Comparison of ENCODE assay signal across 9 cellular contexts in the genomic region with DNA sequence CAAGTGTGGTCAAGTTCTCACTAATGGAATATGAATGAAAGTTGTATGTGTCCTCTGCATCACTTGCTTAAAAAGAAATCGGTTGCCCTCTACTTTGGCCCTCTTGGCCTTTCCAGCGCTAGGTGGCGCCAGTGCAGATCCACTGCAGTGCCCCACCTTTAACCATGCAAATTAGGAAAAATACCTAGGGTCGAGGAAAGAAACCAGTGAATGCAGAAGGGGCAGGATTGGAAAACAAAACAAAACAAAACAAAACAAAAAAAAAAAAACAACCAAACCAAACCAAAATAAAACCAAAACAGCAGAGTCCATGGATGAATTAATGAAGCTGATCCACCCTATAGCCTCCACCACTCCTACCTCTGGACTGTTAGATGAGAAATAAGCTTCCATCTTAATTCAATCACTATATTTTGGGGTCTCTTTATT. TPM values are rescaled to one million over a fixed set of nuclear protein-coding genes. Genes with fewer than 3 reads are reported as not detected.
A peak's percentile ranks its signal among the peaks of the same experiment; 100 is the strongest.
DNase-seq lines count a peak whose midpoint lies in the region; ATAC-seq and TF ChIP-seq lines count a peak whose summit lies in the region.
"Had no signal": no experiment of that assay in that cellular context is flagged by ENCODE, and none has a peak within 500 bp of the region (broad histone marks: within the 10 kb centered on the region; RNA-seq: fewer than 3 reads in every experiment).

No MANE protein-coding gene starts in this region.

- no peaks in the 10 kb centered on the region for H3K9me3 ChIP-seq in CD8-positive, alpha-beta memory T cell (ENCODE audit: low read length)
- no peaks in the 10 kb centered on the region for H3K9me3 ChIP-seq in aorta (ENCODE audit: control insufficient read depth, low read length)

- peaks cover 25 to 35% (median 27%) of the 10 kb centered on the region in 3 donors for H3K4me1 Mint-ChIP-seq in CD8-positive, alpha-beta memory T cell
- peaks cover 12% of the 10 kb centered on the region for H3K4me1 Mint-ChIP-seq in glutamatergic neuron (ENCODE audit: low read depth, unreplicated experiment)
- H3K4me1 Mint-ChIP-seq in progenitor cell of endocrine pancreas (ENCODE audit: low read depth), result peaks cover 4% of the 10 kb centered on the region

- 0% methylated on average over 4 of the region's 4 CpGs for WGBS in aorta, 2 donors

- POLR2A ChIA-PET in CD8-positive, alpha-beta memory T cell (lab: Charles Lee), result interaction anchor here (0.6 to 2.3 kb wide), 7 partner anchors 27 to 239 kb away, joined by 3 to 11 read pairs (median 4); a partner anchor contains a TSS
- POLR2A ChIA-PET in RWPE1 (lab: Yijun Ruan, JAX; ENCODE audit: low non-redundant PET), result no interaction called here

- ATAC-seq in aorta (ENCODE audit: low FRiP score), result no peak

- H3K27me3 Mint-ChIP-seq in CD8-positive, alpha-beta memory T cell, result peaks cover 0 to 13% of the 10 kb centered on the region in 2 donors
- H3K27me3 Mint-ChIP-seq in glutamatergic neuron (ENCODE audit: unreplicated experiment) (peaks cover 20% of the 10 kb centered on the region), progenitor cell of endocrine pancreas (no peaks in the 10 kb centered on the region)
- H3K27me3 Mint-ChIP-seq: IgD-negative memory B cell had no signal

- intact Hi-C loops in aorta (cut with DNase I), result loop anchor here (5.0 to 10.0 kb wide), 3 partner anchors 197 to 669 kb away; a partner anchor contains a TSS

- peaks cover 50% of the 10 kb centered on the region for H3K4me1 ChIP-seq in CD8-positive, alpha-beta memory T cell (ENCODE audit: insufficient read depth, low read length)
- H3K4me1 ChIP-seq in aorta (ENCODE audit: control insufficient read depth in 1 of 2, insufficient read depth in 2 of 2, low read length in 2 of 2), result no peaks in the 10 kb centered on the region

- no peak overlapping the region for H3K27ac ChIP-seq in CD8-positive, alpha-beta memory T cell (ENCODE audit: low read depth, low read length)
- H3K27ac ChIP-seq in RWPE1 (no peak overlapping the region), aorta (ENCODE audit: low read depth in 1 of 2, low read length in 2 of 2) (peak overlapping the region in 1 of 2 donors; percentile 11)

- H3K9me3 Mint-ChIP-seq in CD8-positive, alpha-beta memory T cell, result peaks cover 0 to 4% (median 3%) of the 10 kb centered on the region in 5 donors
- H3K9me3 Mint-ChIP-seq in glutamatergic neuron (ENCODE audit: unreplicated experiment) (peaks cover 25% of the 10 kb centered on the region), progenitor cell of endocrine pancreas (ENCODE audit: low read depth) (no peaks in the 10 kb centered on the region)

- H3K27ac Mint-ChIP-seq in CD8-positive, alpha-beta memory T cell, result no peak overlapping the region
- H3K27ac Mint-ChIP-seq in glutamatergic neuron (ENCODE audit: unreplicated experiment) (no peak overlapping the region), progenitor cell of endocrine pancreas (no peak overlapping the region)
- H3K27ac Mint-ChIP-seq: IgD-negative memory B cell had no signal

- TF ChIP-seq CTCF in RWPE1 (conservative IDR thresholded peaks at IDR 0.05; ENCODE audit: low read depth) (peak; percentile 93), glutamatergic neuron (IDR thresholded peaks at IDR 0.05; ENCODE audit: partially characterized antibody, unreplicated experiment) (peak; percentile 82), progenitor cell of endocrine pancreas (IDR thresholded peaks at IDR 0.05; ENCODE audit: unreplicated experiment) (peak; percentile 90)

- peaks cover 0 to 19% (median 0%) of the 10 kb centered on the region in 3 donors for H3K36me3 Mint-ChIP-seq in CD8-positive, alpha-beta memory T cell
- H3K36me3 Mint-ChIP-seq in glutamatergic neuron (ENCODE audit: unreplicated experiment) (no peaks in the 10 kb centered on the region), progenitor cell of endocrine pancreas (ENCODE audit: insufficient read depth) (no peaks in the 10 kb centered on the region)
- H3K36me3 Mint-ChIP-seq: IgD-negative memory B cell had no signal

- CTCF ChIA-PET in CD8-positive, alpha-beta memory T cell (lab: Charles Lee), result interaction anchor here (0.7 to 10.7 kb wide), 31 partner anchors 12 to 639 kb away, joined by 3 to 203 read pairs (median 5); a partner anchor contains a TSS
- CTCF ChIA-PET in RWPE1 (lab: Yijun Ruan, JAX), result interaction anchor here (0.5 to 1.4 kb wide), 17 partner anchors 8 to 509 kb away, joined by 3 to 11 read pairs (median 5); a partner anchor contains a TSS

- H3K27me3 ChIP-seq in CD8-positive, alpha-beta memory T cell (ENCODE audit: insufficient read depth, low read length, poor library complexity, severe bottlenecking), result no peaks in the 10 kb centered on the region
- H3K27me3 ChIP-seq in aorta (ENCODE audit: control insufficient read depth in 1 of 2, insufficient read depth in 2 of 2, low read length in 1 of 2), result no peaks in the 10 kb centered on the region

- H3K36me3 ChIP-seq in CD8-positive, alpha-beta memory T cell (ENCODE audit: insufficient read depth, low read length), result no peaks in the 10 kb centered on the region
- H3K36me3 ChIP-seq in aorta (ENCODE audit: control insufficient read depth in 1 of 2, insufficient read depth in 2 of 2, low read length in 1 of 2), result no peaks in the 10 kb centered on the region

- DNase-seq in CD8-positive, alpha-beta memory T cell, result peak; percentile 62 to 81 (median 68)
- DNase-seq in KG1 (lab: John Stamatoyannopoulos, UW), result peak; percentile 67
- DNase-seq in RWPE1 (ENCODE audit: low spot score), result peak; percentile 36
- peak; percentile 94 for DNase-seq in activated effector memory CD4-positive, alpha-beta T cell treated with anti-CD3 and anti-CD28 coated beads, Interleukin-2, amount 50 U/mL, for 16 hours
- peak; percentile 90 for DNase-seq in glutamatergic neuron
- DNase-seq in progenitor cell of endocrine pancreas (ENCODE audit: low spot score, unreplicated experiment), result peak; percentile 77
- DNase-seq in aorta, result peak; percentile 84 to 92
- no peak for DNase-seq in GM19238 (ENCODE audit: insufficient read length, low spot score)

- no peak overlapping the region for H3K4me3 ChIP-seq in CD8-positive, alpha-beta memory T cell (ENCODE audit: low read length)
- H3K4me3 ChIP-seq in aorta (ENCODE audit: low read length in 2 of 2), result no peak overlapping the region

- H3K4me3 Mint-ChIP-seq in CD8-positive, alpha-beta memory T cell, result no peak overlapping the region
- no peak overlapping the region for H3K4me3 Mint-ChIP-seq in glutamatergic neuron (ENCODE audit: unreplicated experiment)
- no peak overlapping the region for H3K4me3 Mint-ChIP-seq in progenitor cell of endocrine pancreas (ENCODE audit: low read depth)

RNA-seq across cellular contexts. Expression of a gene that starts 12.9 kb away (rescaled TPM):
- total RNA-seq in CD8-positive, alpha-beta memory T cell, result 10 to 100 TPM; 69.2 to 71.9 TPM
- 48.9 TPM for polyA plus RNA-seq in CD8-positive, alpha-beta memory T cell
- total RNA-seq in glutamatergic neuron (ENCODE audit: unreplicated experiment) (78.8 TPM), progenitor cell of endocrine pancreas (86.1 and 86.8 TPM in 2 replicates), aorta (10 to 100 TPM; 70.7 to 75.8 TPM)
- polyA plus RNA-seq in aorta, result 10 to 100 TPM; 27.2 to 34.6 TPM

RNA-seq across cellular contexts. Expression of a gene that starts 27.4 kb away (rescaled TPM):
- total RNA-seq in CD8-positive, alpha-beta memory T cell, result 100 to 1,000 TPM; 168 TPM
- polyA plus RNA-seq in CD8-positive, alpha-beta memory T cell, result 174 TPM
- total RNA-seq in glutamatergic neuron (ENCODE audit: unreplicated experiment), result 38.8 TPM
- 49.8 and 49.9 TPM in 2 replicates for total RNA-seq in progenitor cell of endocrine pancreas
- total RNA-seq in aorta, result 10 to 100 TPM; 56.3 to 64.0 TPM
- 10 to 100 TPM; 26.8 to 45.5 TPM for polyA plus RNA-seq in aorta
